14 cellular contexts compared by ENCODE assay signal in genomic region chr15:37111427-37111717, GRCh38. TPM values are rescaled to one million over a fixed set of nuclear protein-coding genes. Genes with fewer than 3 reads are reported as not detected.
DNase-seq lines count a peak whose midpoint lies in the region; ATAC-seq and TF ChIP-seq lines count a peak whose summit lies in the region.
"Had no signal": no experiment of that assay in that cellular context is flagged by ENCODE, and none has a peak within 500 bp of the region (broad histone marks: within the 10 kb centered on the region; RNA-seq: fewer than 3 reads in every experiment).

No MANE protein-coding gene starts in this region.

- no peaks in the 10 kb centered on the region for H3K9me2 ChIP-seq in neural cell (ENCODE audit: insufficient read depth, low read length)

- peaks cover under 1 to 16% (median 6%) of the 10 kb centered on the region in 4 donors for H3K4me1 ChIP-seq in upper lobe of left lung

- H3K4me3 ChIP-seq in neural cell (ENCODE audit: low read length) = peak overlapping the region; percentile 93
- H3K4me3 ChIP-seq in upper lobe of left lung = no peak overlapping the region
- H3K4me3 ChIP-seq: SK-N-MC had no signal

- CTCF ChIA-PET in GM10248 (lab: Yijun Ruan, JAX) = interaction anchor here (1.6 kb wide), 1 partner anchor 228 kb away, joined by 13 read pairs; no protein-coding TSS in a partner anchor

- TF ChIP-seq RAD21 in neural cell (conservative IDR thresholded peaks at IDR 0.05) = no peak

- TF ChIP-seq EP300 in neural cell (conservative IDR thresholded peaks at IDR 0.05; ENCODE audit: poor library complexity, severe bottlenecking) (no peak), upper lobe of left lung (IDR thresholded peaks at IDR 0.05) (no peak)

- peaks cover 85% of the 10 kb centered on the region for H3K27me3 Mint-ChIP-seq in stimulated activated naive CD8-positive, alpha-beta T cell treated with anti-CD3 and anti-CD28 coated beads, Interleukin-15, amount 100 ng/mL, for 72 hours
- H3K27me3 Mint-ChIP-seq in endothelial cell (ENCODE audit: unreplicated experiment) = peaks cover 20% of the 10 kb centered on the region

- H3K9me3 ChIP-seq in neural cell (ENCODE audit: low read length) (no peaks in the 10 kb centered on the region), upper lobe of left lung (no peaks in the 10 kb centered on the region)
- H3K9me3 ChIP-seq: heart left ventricle had no signal

- DNase-seq in stimulated activated naive CD8-positive, alpha-beta T cell treated with anti-CD3 and anti-CD28 coated beads, Interleukin-15, amount 100 ng/mL, for 72 hours = no peak
- no peak for DNase-seq in stimulated activated naive CD8-positive, alpha-beta T cell treated with anti-CD3 and anti-CD28 coated beads, Interleukin-15, Interleukin-2, amounts not matched to agents 100 U/mL and 50 U/mL, for 24 hours
- DNase-seq in endothelial cell (ENCODE audit: low spot score) = no peak
- DNase-seq in GM10248 (ENCODE audit: extremely low spot score) = no peak
- DNase-seq in upper lobe of left lung = no peak
- no peak for DNase-seq in COR-L47 (lab: John Stamatoyannopoulos, UW)
- DNase-seq: activated effector memory CD4-positive, alpha-beta T cell treated with Interleukin-2 at 50 U/mL for 16 hours; stimulated activated naive CD4-positive, alpha-beta T cell had no signal

- H3K36me3 ChIP-seq in neural cell (ENCODE audit: insufficient read depth, low read length) (no peaks in the 10 kb centered on the region), upper lobe of left lung (no peaks in the 10 kb centered on the region)
- H3K36me3 ChIP-seq: heart left ventricle had no signal

- H3K27me3 ChIP-seq in neural cell (ENCODE audit: insufficient read depth, low read depth, low read length) (peaks cover 4% of the 10 kb centered on the region), upper lobe of left lung (peaks cover 0 to 42% (median 5%) of the 10 kb centered on the region in 4 donors)

- H3K79me2 ChIP-seq in neural cell (replicated peaks; ENCODE audit: insufficient read depth, low read length) = peaks cover 93% of the 10 kb centered on the region

- ATAC-seq in stimulated activated naive CD8-positive, alpha-beta T cell treated with anti-CD3 and anti-CD28 coated beads, Interleukin-15, amount 100 ng/mL, for 72 hours = no peak
- ATAC-seq in stimulated activated naive CD8-positive, alpha-beta T cell treated with anti-CD3 and anti-CD28 coated beads, Interleukin-15, Interleukin-2, amounts not matched to agents 100 U/mL and 50 U/mL, for 24 hours = no peak
- no peak for ATAC-seq in upper lobe of left lung (ENCODE audit: low FRiP score in 2 of 2)
- no peak for ATAC-seq in HG03354 (IDR thresholded peaks at IDR 0.05; ENCODE audit: poor library complexity, severe bottlenecking, unreplicated experiment)
- ATAC-seq: activated CD4-positive, alpha-beta T cell treated with anti-CD3 and anti-CD28 coated beads for 36 hours had no signal

- H3K9me3 Mint-ChIP-seq in stimulated activated naive CD8-positive, alpha-beta T cell treated with anti-CD3 and anti-CD28 coated beads, Interleukin-15, amount 100 ng/mL, for 72 hours = peaks cover 5 to 7% of the 10 kb centered on the region in 2 donors
- H3K9me3 Mint-ChIP-seq in endothelial cell (ENCODE audit: unreplicated experiment) = no peaks in the 10 kb centered on the region
- H3K9me3 Mint-ChIP-seq: dendritic cell treated with granulocyte-macrophage colony-stimulating factor and Interleukin-4, amounts not matched to agents 40 ng/mL and 50 ng/mL, for 4 days had no signal

- H3K4me2 ChIP-seq in neural cell (ENCODE audit: low read length) = peak overlapping the region; percentile 38

- H3F3A ChIP-seq in neural cell (ENCODE audit: insufficient read depth, low read length, poor library complexity, severe bottlenecking) = peaks cover 2% of the 10 kb centered on the region

- H3K9ac ChIP-seq in neural cell (ENCODE audit: low read length) = peak overlapping the region; percentile 100

- POLR2A ChIA-PET in GM10248 (lab: Yijun Ruan, JAX) = no interaction called here

- peaks cover 22% of the 10 kb centered on the region for H3K4me1 Mint-ChIP-seq in stimulated activated naive CD8-positive, alpha-beta T cell treated with anti-CD3 and anti-CD28 coated beads, Interleukin-15, amount 100 ng/mL, for 72 hours
- H3K4me1 Mint-ChIP-seq in endothelial cell (ENCODE audit: unreplicated experiment) = peaks cover 34% of the 10 kb centered on the region

- TF ChIP-seq CTCF in endothelial cell (IDR thresholded peaks at IDR 0.05; ENCODE audit: unreplicated experiment) = no peak
- TF ChIP-seq CTCF in neural cell (IDR thresholded peaks at IDR 0.05; ENCODE audit: poor library complexity, severe bottlenecking) = no peak
- no peak for TF ChIP-seq CTCF in GM10248 (IDR thresholded peaks at IDR 0.05; ENCODE audit: control extremely low read depth, extremely low read depth, low read depth, missing control alignments)
- no peak for TF ChIP-seq CTCF in upper lobe of left lung (IDR thresholded peaks at IDR 0.05)

- no peaks in the 10 kb centered on the region for H4K20me1 ChIP-seq in neural cell (ENCODE audit: insufficient read depth)

- H2AFZ ChIP-seq in neural cell (ENCODE audit: low read depth, low read length) = no peak overlapping the region

- H3K27ac ChIP-seq in neural cell (ENCODE audit: low read length) (peak overlapping the region; percentile 100), upper lobe of left lung (peak overlapping the region in 1 of 4 donors; percentile 43)
- H3K27ac ChIP-seq: SK-N-MC had no signal

- no peak for TF ChIP-seq POLR2A in upper lobe of left lung (IDR thresholded peaks at IDR 0.05)

- H3K4me3 Mint-ChIP-seq in stimulated activated naive CD8-positive, alpha-beta T cell treated with anti-CD3 and anti-CD28 coated beads, Interleukin-15, amount 100 ng/mL, for 72 hours = peak overlapping the region; percentile 35 to 60
- H3K4me3 Mint-ChIP-seq in endothelial cell (ENCODE audit: unreplicated experiment) = peak overlapping the region; percentile 81
- H3K4me3 Mint-ChIP-seq: dendritic cell treated with granulocyte-macrophage colony-stimulating factor and Interleukin-4, amounts not matched to agents 40 ng/mL and 50 ng/mL, for 4 days had no signal

- no peaks in the 10 kb centered on the region for H3K36me3 Mint-ChIP-seq in endothelial cell (ENCODE audit: low read depth, unreplicated experiment)

- 74 to 81% methylated on average over 3 of the region's 3 CpGs for WGBS in upper lobe of left lung, 2 donors

- no peak overlapping the region for H3K27ac Mint-ChIP-seq in stimulated activated naive CD8-positive, alpha-beta T cell treated with anti-CD3 and anti-CD28 coated beads, Interleukin-15, amount 100 ng/mL, for 72 hours
- no peak overlapping the region for H3K27ac Mint-ChIP-seq in endothelial cell (ENCODE audit: unreplicated experiment)
- H3K27ac Mint-ChIP-seq: activated CD4-positive, alpha-beta T cell treated with anti-CD3 and anti-CD28 coated beads for 36 hours; dendritic cell treated with granulocyte-macrophage colony-stimulating factor and Interleukin-4, amounts not matched to agents 40 ng/mL and 50 ng/mL, for 4 days had no signal

TF ChIP-seq in neural cell, 6 proteins besides CTCF, POLR2A, EP300 and RAD21:
- TF ChIP-seq, protein P1, sequence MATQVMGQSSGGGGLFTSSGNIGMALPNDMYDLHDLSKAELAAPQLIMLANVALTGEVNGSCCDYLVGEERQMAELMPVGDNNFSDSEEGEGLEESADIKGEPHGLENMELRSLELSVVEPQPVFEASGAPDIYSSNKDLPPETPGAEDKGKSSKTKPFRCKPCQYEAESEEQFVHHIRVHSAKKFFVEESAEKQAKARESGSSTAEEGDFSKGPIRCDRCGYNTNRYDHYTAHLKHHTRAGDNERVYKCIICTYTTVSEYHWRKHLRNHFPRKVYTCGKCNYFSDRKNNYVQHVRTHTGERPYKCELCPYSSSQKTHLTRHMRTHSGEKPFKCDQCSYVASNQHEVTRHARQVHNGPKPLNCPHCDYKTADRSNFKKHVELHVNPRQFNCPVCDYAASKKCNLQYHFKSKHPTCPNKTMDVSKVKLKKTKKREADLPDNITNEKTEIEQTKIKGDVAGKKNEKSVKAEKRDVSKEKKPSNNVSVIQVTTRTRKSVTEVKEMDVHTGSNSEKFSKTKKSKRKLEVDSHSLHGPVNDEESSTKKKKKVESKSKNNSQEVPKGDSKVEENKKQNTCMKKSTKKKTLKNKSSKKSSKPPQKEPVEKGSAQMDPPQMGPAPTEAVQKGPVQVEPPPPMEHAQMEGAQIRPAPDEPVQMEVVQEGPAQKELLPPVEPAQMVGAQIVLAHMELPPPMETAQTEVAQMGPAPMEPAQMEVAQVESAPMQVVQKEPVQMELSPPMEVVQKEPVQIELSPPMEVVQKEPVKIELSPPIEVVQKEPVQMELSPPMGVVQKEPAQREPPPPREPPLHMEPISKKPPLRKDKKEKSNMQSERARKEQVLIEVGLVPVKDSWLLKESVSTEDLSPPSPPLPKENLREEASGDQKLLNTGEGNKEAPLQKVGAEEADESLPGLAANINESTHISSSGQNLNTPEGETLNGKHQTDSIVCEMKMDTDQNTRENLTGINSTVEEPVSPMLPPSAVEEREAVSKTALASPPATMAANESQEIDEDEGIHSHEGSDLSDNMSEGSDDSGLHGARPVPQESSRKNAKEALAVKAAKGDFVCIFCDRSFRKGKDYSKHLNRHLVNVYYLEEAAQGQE (IDR thresholded peaks at IDR 0.05; ENCODE audit: borderline replicate concordance) = no peak
- TF ChIP-seq TAF1 (IDR thresholded peaks at IDR 0.05; ENCODE audit: low read depth) = no peak
- no peak for TF ChIP-seq MXI1 (conservative IDR thresholded peaks at IDR 0.05; ENCODE audit: poor library complexity, severe bottlenecking)
- no peak for TF ChIP-seq EZH2 (IDR thresholded peaks at IDR 0.05; ENCODE audit: borderline replicate concordance, insufficient read depth, low read length, poor library complexity, severe bottlenecking)
- TF ChIP-seq POLR2AphosphoS5 (IDR thresholded peaks at IDR 0.05) = no peak
- TF ChIP-seq SMC3 (conservative IDR thresholded peaks at IDR 0.05; ENCODE audit: poor library complexity) = no peak

RNA-seq across cellular contexts. Expression of gene MEIS2, which starts 11.0 kb away (rescaled TPM):
- total RNA-seq in endothelial cell (ENCODE audit: unreplicated experiment) (13.0 TPM), upper lobe of left lung (10 to 100 TPM; 13.7 to 53.4 (median 21.4) TPM)
- polyA plus RNA-seq in neural cell = 825 and 939 TPM in 2 replicates
- polyA minus RNA-seq in neural cell = 1,509 and 1,681 TPM in 2 replicates
- total RNA-seq: activated CD4-positive, alpha-beta T cell treated with anti-CD3 and anti-CD28 coated beads for 36 hours had no signal
